18 cellular contexts compared by ENCODE assay signal in genomic region chr11:134741453-134742227, GRCh38.
DNase-seq lines count a peak whose midpoint lies in the region; ATAC-seq and TF ChIP-seq lines count a peak whose summit lies in the region.
"Had no signal": no experiment of that assay in that cellular context is flagged by ENCODE, and none has a peak within 500 bp of the region (broad histone marks: within the 10 kb centered on the region; RNA-seq: fewer than 3 reads in every experiment).

No MANE protein-coding gene starts in this region.

- no peaks in the 10 kb centered on the region for H3K36me3 ChIP-seq in H7 (replicated peaks; ENCODE audit: control insufficient read depth, insufficient read depth, low read length)
- no peaks in the 10 kb centered on the region for H3K36me3 ChIP-seq in RWPE2 (ENCODE audit: low read depth)
- H3K36me3 ChIP-seq: breast epithelium, heart right ventricle, MG63 had no signal

- peaks cover 3% of the 10 kb centered on the region for H3K9me3 Mint-ChIP-seq in nephron

- no peak overlapping the region for H3K4me3 Mint-ChIP-seq in nephron

- H3K27ac ChIP-seq in RWPE2 (ENCODE audit: poor library complexity, severe bottlenecking), result no peak overlapping the region
- H3K27ac ChIP-seq: breast epithelium, heart right ventricle, parathyroid adenoma, skin epidermis had no signal

- H3K4me1 ChIP-seq in RWPE2 (ENCODE audit: insufficient read depth, poor library complexity, severe bottlenecking), result no peaks in the 10 kb centered on the region
- H3K4me1 ChIP-seq: breast epithelium had no signal

- H3K36me3 Mint-ChIP-seq in nephron (ENCODE audit: low read depth), result no peaks in the 10 kb centered on the region

- H3K9me3 ChIP-seq in RWPE2 (ENCODE audit: severe bottlenecking), result no peaks in the 10 kb centered on the region
- H3K9me3 ChIP-seq: MG63 had no signal

- H3K27me3 ChIP-seq in H7 (ENCODE audit: control insufficient read depth, insufficient read depth, low read length) (peaks cover 2% of the 10 kb centered on the region; the same call in 1 of the 2 replicates), RWPE2 (ENCODE audit: insufficient read depth, poor library complexity, severe bottlenecking) (no peaks in the 10 kb centered on the region)
- H3K27me3 ChIP-seq: MG63 had no signal

- TF ChIP-seq CTCF in RWPE2 (IDR thresholded peaks at IDR 0.05; ENCODE audit: poor library complexity, severe bottlenecking) (no peak), fibroblast of the aortic adventitia (IDR thresholded peaks at IDR 0.05; ENCODE audit: insufficient read depth, low read length) (no peak), nephron (IDR thresholded peaks at IDR 0.05; ENCODE audit: unreplicated experiment in 3 of 3) (no peak)

- peaks cover 8% of the 10 kb centered on the region for H3K4me1 Mint-ChIP-seq in nephron

- H3K27me3 Mint-ChIP-seq in nephron (ENCODE audit: low read depth), result peaks cover 19% of the 10 kb centered on the region

- no peak for ATAC-seq in RWPE2 (ENCODE audit: low read depth)
- ATAC-seq in HG02588 (IDR thresholded peaks at IDR 0.05; ENCODE audit: unreplicated experiment), result no peak
- ATAC-seq: HCT116 had no signal

- H3K27ac Mint-ChIP-seq in nephron, result peak overlapping the region in 2 of 3 experiments; percentile 25 to 51

- H3K4me3 ChIP-seq in H7 (ENCODE audit: insufficient read depth, low read depth, low read length), result no peak overlapping the region
- H3K4me3 ChIP-seq in RWPE2 (ENCODE audit: severe bottlenecking), result no peak overlapping the region
- H3K4me3 ChIP-seq in fibroblast of the aortic adventitia (ENCODE audit: low read depth, low read length), result no peak overlapping the region
- H3K4me3 ChIP-seq: breast epithelium, heart right ventricle, MG63, skin epidermis had no signal

- DNase-seq in H7 (peak; percentile 5), RWPE2 (ENCODE audit: low spot score) (peak; percentile 4), fibroblast of the aortic adventitia (ENCODE audit: low read depth) (peak; percentile 29), NCI-H82 treated with DMSO at 0.1 percent for 48 hours (lab: John Stamatoyannopoulos, UW; ENCODE audit: unreplicated experiment) (no peak), AG08395 (ENCODE audit: low spot score) (no peak)
- DNase-seq: activated CD4-positive, alpha-beta T cell treated with anti-CD3 and anti-CD28 coated beads, Interleukin-2, amount 50 U/mL, for 48 hours; activated naive CD4-positive, alpha-beta T cell treated with anti-CD3 and anti-CD28 coated beads, Interleukin-2, amount 50 U/mL, for 16 hours; activated T-cell treated with anti-CD3 and anti-CD28 coated beads, Interleukin-2, amount 50 U/mL, for 1 hour; effector CD4-positive, alpha-beta T cell; heart right ventricle; NCI-H446 treated with DMSO at 0.1 percent for 48 hours had no signal

Comparison
In these comparisons a context has a peak if more than half of its experiments do, and no peak if none do; other contexts are left out.
1. DNase-seq: peak in H7 (single experiment), RWPE2 (single experiment) and fibroblast of the aortic adventitia (single experiment); none in NCI-H82 treated with DMSO at 0.1 percent for 48 hours (single experiment) and AG08395 (single experiment).